ENCODE assay signal across 1 cellular context in the genomic region with DNA sequence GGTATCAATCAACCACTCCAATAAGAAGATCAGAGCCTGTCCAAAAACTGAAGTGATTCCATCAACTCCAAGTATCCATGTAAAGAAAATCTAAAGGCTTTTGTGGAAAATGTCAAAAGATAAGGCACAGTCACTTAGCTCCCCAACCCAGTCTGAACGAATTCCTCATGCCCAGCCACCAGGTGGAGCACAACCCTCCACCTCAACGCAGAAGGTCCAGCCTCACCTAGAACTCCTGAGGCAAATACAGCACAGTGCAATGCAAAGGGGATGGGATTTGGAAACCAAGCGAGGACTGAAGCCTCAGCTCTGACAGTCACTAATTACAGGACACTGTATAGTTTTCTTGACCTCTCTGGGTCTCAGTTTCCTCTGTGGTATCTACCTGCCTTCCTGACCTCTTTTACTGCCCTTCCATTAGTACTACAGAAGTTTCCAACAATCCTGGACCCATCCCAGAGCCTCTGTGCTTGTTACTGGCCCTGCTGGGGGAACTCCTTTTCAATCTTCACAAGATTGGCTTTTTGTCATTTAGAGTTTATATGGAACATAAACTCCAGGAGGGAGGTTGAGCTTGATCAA.
TF ChIP-seq lines count a peak whose summit lies in the region.

No MANE protein-coding gene starts in this region.

TF ChIP-seq in WTC11, 78 proteins besides CTCF, POLR2A, EP300 and RAD21 (continued from another document):
- TF ChIP-seq HMGXB4 (CRISPR knock-in tag; IDR thresholded peaks at IDR 0.05): no peak
- TF ChIP-seq ZNF396 (CRISPR knock-in tag; IDR thresholded peaks at IDR 0.05; ENCODE audit: borderline replicate concordance): no peak
- no peak for TF ChIP-seq NR1H2 (CRISPR knock-in tag; IDR thresholded peaks at IDR 0.05)
- no peak for TF ChIP-seq ZSCAN18 (CRISPR knock-in tag; IDR thresholded peaks at IDR 0.05)
- no peak for TF ChIP-seq ZBTB21 (CRISPR knock-in tag; IDR thresholded peaks at IDR 0.05; ENCODE audit: borderline replicate concordance)
- no peak for TF ChIP-seq TCF7 (CRISPR knock-in tag; IDR thresholded peaks at IDR 0.05; ENCODE audit: low read depth)
